Comparison of ENCODE assay signal across 18 cellular contexts in the genomic region with DNA sequence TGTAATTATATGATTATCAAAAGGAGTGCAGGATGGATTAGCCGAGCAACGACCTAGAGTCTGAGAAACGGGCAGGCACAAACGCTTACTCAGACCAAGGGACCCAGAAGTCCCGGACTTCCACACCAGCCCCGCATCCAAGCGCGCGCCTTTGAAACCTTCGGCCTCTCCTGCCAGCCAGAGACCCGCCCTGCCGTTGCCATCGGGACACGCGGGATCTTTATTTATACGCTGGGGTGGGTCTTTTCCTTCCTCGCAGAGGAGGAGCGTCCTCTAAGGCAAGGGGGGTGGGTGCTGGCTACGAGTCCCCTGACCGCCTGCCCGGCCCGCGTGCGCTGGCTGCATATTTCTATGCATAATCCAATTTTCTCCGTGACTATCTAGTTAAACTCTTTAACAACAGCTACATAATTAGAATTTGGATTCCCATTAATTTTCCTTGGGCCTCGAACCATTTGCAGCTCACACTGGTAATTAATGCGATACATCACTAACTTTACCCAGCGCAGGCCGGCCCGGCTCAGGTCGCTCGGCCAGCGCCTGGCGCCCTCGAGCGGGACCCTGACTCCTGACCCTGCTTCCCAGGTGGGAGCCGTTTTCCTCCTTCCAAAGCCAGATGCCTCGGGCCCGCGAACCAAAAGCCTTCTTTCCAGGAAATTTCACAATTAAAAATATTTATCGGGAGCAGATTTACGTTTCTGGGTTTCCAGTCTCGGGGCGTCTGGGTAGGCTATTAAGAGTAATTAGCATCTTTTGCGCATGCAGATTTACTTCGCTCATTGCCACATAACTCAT. TPM values are rescaled to one million over a fixed set of nuclear protein-coding genes. Genes with fewer than 3 reads are reported as not detected.
DNase-seq lines count a peak whose midpoint lies in the region; ATAC-seq, FAIRE-seq and TF ChIP-seq lines count a peak whose summit lies in the region.
"Had no signal": no experiment of that assay in that cellular context is flagged by ENCODE, and none has a peak within 500 bp of the region (broad histone marks: within the 10 kb centered on the region; RNA-seq: fewer than 3 reads in every experiment).

No MANE protein-coding gene starts in this region.

- no peaks in the 10 kb centered on the region for H3K79me2 ChIP-seq in HepG2 (ENCODE audit: insufficient read depth, low read length)

- CTCF ChIA-PET in HepG2 (lab: Yijun Ruan, JAX; ENCODE audit: low intra/inter-chr PET ratio, low total read pairs): no interaction called here

- intact Hi-C loops in HepG2 (cut with micrococcal nuclease; ENCODE audit: unreplicated experiment) (no loop called here), right lobe of liver (cut with DNase I) (loop anchor here in 1 of 2 donors (10.0 kb wide), 1 partner anchor 558 kb away; a partner anchor contains a TSS)

- H3K4me1 ChIP-seq in HepG2 (ENCODE audit: insufficient read depth, low read length): peaks cover 36% of the 10 kb centered on the region
- peaks cover 0 to 18% (median 0%) of the 10 kb centered on the region in 4 donors for H3K4me1 ChIP-seq in right lobe of liver
- H3K4me1 ChIP-seq in iPS-15b (ENCODE audit: control insufficient read depth, insufficient read depth, low read length): peaks cover 7% of the 10 kb centered on the region

- no peak for TF ChIP-seq RAD21 in HepG2 (CRISPR knock-in tag; IDR thresholded peaks at IDR 0.05)

- FAIRE-seq in HepG2 (lab: Jason Lieb, UNC): no peak
- FAIRE-seq: frontal cortex, pancreas, RCC 7860, TTC549 had no signal

- 42% methylated on average over 44 of the region's 46 CpGs for WGBS in HepG2 (ENCODE audit: low lambda C conversion rate)
- 3% methylated on average over 27 of the region's 46 CpGs for WGBS in right lobe of liver (ENCODE audit: insufficient coverage, low coverage, low lambda C conversion rate, missing lambda C conversion rate)

- TF ChIP-seq POLR2A in HepG2 (IDR thresholded peaks at IDR 0.05; ENCODE audit: insufficient read depth in 1 of 2, low read depth in 2 of 2, low read length in 2 of 2) (no peak), right lobe of liver (IDR thresholded peaks at IDR 0.05) (no peak)

- in situ Hi-C loops in HepG2 (cut with HindIII; ENCODE audit: extremely low pct_ligation_motif_present, low pct_unique_long_range_greater_than_20kb): no loop called here

- no peak for TF ChIP-seq CTCF in HepG2 (CRISPR knock-in tag; IDR thresholded peaks at IDR 0.05)
- no peak for TF ChIP-seq CTCF in right lobe of liver (IDR thresholded peaks at IDR 0.05)
- TF ChIP-seq CTCF in WERI-Rb-1 (IDR thresholded peaks at IDR 0.05; ENCODE audit: low read depth, low read length): no peak

- H3K27ac ChIP-seq in HepG2 (ENCODE audit: extremely low read length, insufficient read depth, low read length) (no peak overlapping the region), right lobe of liver (no peak overlapping the region), WERI-Rb-1 (no peak overlapping the region), caudate nucleus (ENCODE audit: low read depth, low read length) (no peak overlapping the region)
- H3K27ac ChIP-seq: pancreas had no signal

- no peaks in the 10 kb centered on the region for H4K20me1 ChIP-seq in HepG2 (ENCODE audit: insufficient read depth, low read length)

- H3K4me3 ChIP-seq in HepG2 (replicated peaks in 1 of 3; ENCODE audit: insufficient read depth in 1 of 3, low read depth in 2 of 3, low read length in 3 of 3): peak overlapping the region in 1 of 3 experiments; percentile 48; a peak in 1 of 6 replicates
- no peak overlapping the region for H3K4me3 ChIP-seq in right lobe of liver
- peak overlapping the region; percentile 51 for H3K4me3 ChIP-seq in WERI-Rb-1 (ENCODE audit: low read depth, low read length)
- H3K4me3 ChIP-seq in iPS-15b (ENCODE audit: low read depth, low read length): peak overlapping the region; percentile 26

- peak overlapping the region; percentile 54 for H3K4me2 ChIP-seq in HepG2 (ENCODE audit: low read depth, low read length)

- H3K9ac ChIP-seq in HepG2 (ENCODE audit: insufficient read depth, low read depth, low read length): no peak overlapping the region
- H3K9ac ChIP-seq in iPS-15b (ENCODE audit: low read depth, low read length): no peak overlapping the region

- no peaks in the 10 kb centered on the region for H3K9me3 ChIP-seq in HepG2 (ENCODE audit: low read length)
- no peaks in the 10 kb centered on the region for H3K9me3 ChIP-seq in right lobe of liver
- H3K9me3 ChIP-seq in WERI-Rb-1 (ENCODE audit: severe bottlenecking): no peaks in the 10 kb centered on the region
- no peaks in the 10 kb centered on the region for H3K9me3 ChIP-seq in iPS-15b (ENCODE audit: control insufficient read depth, insufficient read depth, low read length)
- H3K9me3 ChIP-seq: pancreas had no signal

- H3K36me3 ChIP-seq in HepG2 (replicated peaks in 1 of 2; ENCODE audit: control insufficient read depth in 1 of 2, insufficient read depth in 2 of 2, low read length in 2 of 2) (no peaks in the 10 kb centered on the region), right lobe of liver (no peaks in the 10 kb centered on the region), WERI-Rb-1 (no peaks in the 10 kb centered on the region), iPS-15b (ENCODE audit: control insufficient read depth, insufficient read depth, low read length) (no peaks in the 10 kb centered on the region)
- H3K36me3 ChIP-seq: pancreas had no signal

- no peak for DNase-seq in HepG2 (ENCODE audit: low spot score)
- DNase-seq in right lobe of liver: no peak
- no peak for DNase-seq in WERI-Rb-1
- DNase-seq in caudate nucleus (lab: John Stamatoyannopoulos, UW): no peak
- DNase-seq in cerebellum (ENCODE audit: low spot score): no peak
- no peak for DNase-seq in hepatic stellate cell (ENCODE audit: low spot score)
- DNase-seq in NCI-H345 (lab: John Stamatoyannopoulos, UW): no peak
- DNase-seq: activated effector memory CD4-positive, alpha-beta T cell treated with Interleukin-2 at 50 U/mL for 16 hours; Kasumi-1; left cardiac atrium; stimulated activated CD4-positive, alpha-beta T cell treated with anti-CD3 and anti-CD28 coated beads, Interleukin-2, amount 100 ng/mL, for 24 hours; stimulated activated naive CD4-positive, alpha-beta T cell treated with Interleukin-2 at 50 U/mL for 16 hours had no signal

- H2AFZ ChIP-seq in HepG2 (ENCODE audit: low read length): no peak overlapping the region

- H3K27me3 ChIP-seq in HepG2 (ENCODE audit: control insufficient read depth in 1 of 2, insufficient read depth in 2 of 2, low read length in 2 of 2): peaks cover 18 to 84% of the 10 kb centered on the region in 2 experiments; a peak in 4 of 5 replicates
- H3K27me3 ChIP-seq in right lobe of liver: peaks cover 31 to 58% of the 10 kb centered on the region in 2 donors
- H3K27me3 ChIP-seq in WERI-Rb-1 (ENCODE audit: insufficient read depth, low read depth, severe bottlenecking): peaks cover 5% of the 10 kb centered on the region
- H3K27me3 ChIP-seq in iPS-15b (ENCODE audit: control insufficient read depth, insufficient read depth, low read length): peaks cover 96% of the 10 kb centered on the region

- no TSS peak for BruUV-seq in HepG2 (replicated peaks; lab: Mats Ljungman, UMichigan)

- TF ChIP-seq EP300 in HepG2 (IDR thresholded peaks at IDR 0.05; ENCODE audit: low read depth in 2 of 2, low read length in 2 of 2): no peak
- TF ChIP-seq EP300 in HepG2 (CRISPR knock-in tag; IDR thresholded peaks at IDR 0.05; ENCODE audit: borderline replicate concordance): no peak

- ATAC-seq in HepG2: no peak
- no peak for ATAC-seq in right lobe of liver
- ATAC-seq: HCT116 had no signal

- POLR2A ChIA-PET in HepG2 (lab: Yijun Ruan, JAX): no interaction called here

TF ChIP-seq in HepG2, 621 proteins besides CTCF, POLR2A, EP300 and RAD21 (continues in another document):
- TF ChIP-seq, protein P1, sequence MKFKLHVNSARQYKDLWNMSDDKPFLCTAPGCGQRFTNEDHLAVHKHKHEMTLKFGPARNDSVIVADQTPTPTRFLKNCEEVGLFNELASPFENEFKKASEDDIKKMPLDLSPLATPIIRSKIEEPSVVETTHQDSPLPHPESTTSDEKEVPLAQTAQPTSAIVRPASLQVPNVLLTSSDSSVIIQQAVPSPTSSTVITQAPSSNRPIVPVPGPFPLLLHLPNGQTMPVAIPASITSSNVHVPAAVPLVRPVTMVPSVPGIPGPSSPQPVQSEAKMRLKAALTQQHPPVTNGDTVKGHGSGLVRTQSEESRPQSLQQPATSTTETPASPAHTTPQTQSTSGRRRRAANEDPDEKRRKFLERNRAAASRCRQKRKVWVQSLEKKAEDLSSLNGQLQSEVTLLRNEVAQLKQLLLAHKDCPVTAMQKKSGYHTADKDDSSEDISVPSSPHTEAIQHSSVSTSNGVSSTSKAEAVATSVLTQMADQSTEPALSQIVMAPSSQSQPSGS (CRISPR knock-in tag; IDR thresholded peaks at IDR 0.05): no peak

RNA-seq across cellular contexts. Expression of a gene that starts 12.4 kb away (rescaled TPM):
- total RNA-seq in HepG2 (2016; rRNA removed; fragmentation: Illumina TruSeq; extraction: Trizol) (not detected in 2 replicates), right lobe of liver (not detected), cerebellum (1.6 TPM)
- not detected in 2 replicates for total RNA-seq in HepG2 (2016; cell fraction: cytosol; rRNA removed; fragmentation: Illumina TruSeq; extraction: Trizol; ENCODE audit: low read depth)
- total RNA-seq in HepG2 (2016; cell fraction: insoluble cytoplasmic fraction; rRNA removed; fragmentation: Illumina TruSeq; extraction: Trizol): not detected in 2 replicates
- total RNA-seq in HepG2 (2016; cell fraction: membrane; rRNA removed; fragmentation: Illumina TruSeq; extraction: Trizol): not detected in 2 replicates
- not detected in 2 replicates for total RNA-seq in HepG2 (2016; cell fraction: nucleus; rRNA removed; fragmentation: Illumina TruSeq; extraction: Trizol)
- not detected in 2 replicates for polyA plus RNA-seq in HepG2 (2011; rRNA removed)
- not detected in 2 replicates for polyA plus RNA-seq in HepG2 (2011; cell fraction: cytosol; rRNA removed)
- polyA plus RNA-seq in HepG2 (2011; cell fraction: nucleus; rRNA removed): not detected in 2 replicates
- not detected in 2 replicates for polyA plus RNA-seq in HepG2 (2012)
- not detected in 2 replicates for polyA plus RNA-seq in HepG2 (2016; cell fraction: cytosol; fragmentation: Illumina TruSeq; extraction: Trizol; ENCODE audit: low read depth)
- not detected in 2 replicates for polyA plus RNA-seq in HepG2 (2016; cell fraction: insoluble cytoplasmic fraction; fragmentation: Illumina TruSeq; extraction: Trizol; ENCODE audit: low read depth)
- polyA plus RNA-seq in HepG2 (2016; cell fraction: membrane; fragmentation: Illumina TruSeq; extraction: Trizol; ENCODE audit: low read depth): not detected in 2 replicates
- not detected in 2 replicates for polyA plus RNA-seq in HepG2 (2016; cell fraction: nucleus; fragmentation: Illumina TruSeq; extraction: Trizol; ENCODE audit: insufficient read depth, low read depth)
- not detected in 2 replicates for polyA minus RNA-seq in HepG2 (2011; rRNA and poly(A)+ RNA removed; ENCODE audit: low replicate concordance)
- polyA minus RNA-seq in HepG2 (2011; cell fraction: cytosol; rRNA and poly(A)+ RNA removed): not detected in 2 replicates
- polyA minus RNA-seq in HepG2 (2011; cell fraction: nucleus; rRNA and poly(A)+ RNA removed): not detected in 2 replicates
- total RNA-seq: frontal cortex, left cardiac atrium, pancreas had no signal
- polyA plus RNA-seq: pancreas had no signal

Comparison
In these comparisons a context has a peak if more than half of its experiments do, and no peak if none do; other contexts are left out.
1. H3K4me3 ChIP-seq: peak in WERI-Rb-1 (single experiment) and iPS-15b (single experiment); none in right lobe of liver (0 of 3).